In the genomic region with DNA sequence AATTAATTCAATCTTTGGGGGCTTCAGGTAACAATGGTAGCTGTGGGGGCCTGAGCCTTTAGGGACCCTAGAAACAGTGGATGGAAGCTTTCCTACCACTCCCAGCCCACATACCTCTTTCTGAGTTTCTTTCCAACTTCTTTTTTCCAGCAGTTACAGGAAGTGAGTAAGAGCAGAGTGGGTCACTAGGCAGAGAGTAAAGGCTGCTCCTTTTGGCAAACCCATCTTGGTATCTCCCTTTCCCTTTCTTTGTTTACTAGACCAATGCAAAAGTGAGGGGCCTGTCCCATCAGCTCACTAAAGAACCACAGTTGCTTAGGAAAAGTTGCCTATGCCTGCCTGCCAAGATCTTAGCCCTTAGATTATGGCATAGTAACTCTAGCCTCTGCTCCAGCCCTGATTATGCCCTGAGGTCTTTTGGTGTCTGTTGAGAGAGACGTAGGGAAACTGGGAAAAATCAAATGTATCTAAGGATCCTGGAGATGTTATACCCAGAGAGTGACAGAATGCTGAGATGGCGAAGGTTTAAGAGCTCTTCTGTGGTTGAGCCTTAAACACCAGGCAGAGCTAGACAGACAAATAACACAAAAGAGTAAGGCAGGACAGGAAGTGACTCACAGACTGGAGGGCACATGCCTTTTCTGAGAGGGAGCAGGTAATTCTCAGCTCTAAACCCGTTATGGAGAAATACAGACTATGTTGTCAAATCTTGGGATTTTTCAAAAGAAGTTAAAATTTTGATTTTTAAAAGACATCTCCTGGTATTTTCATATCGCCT, we compare ENCODE assay signal across 9 cellular contexts. TPM values are rescaled to one million over a fixed set of nuclear protein-coding genes. Genes with fewer than 3 reads are reported as not detected.
DNase-seq lines count a peak whose midpoint lies in the region; ATAC-seq and TF ChIP-seq lines count a peak whose summit lies in the region.
"Had no signal": no experiment of that assay in that cellular context is flagged by ENCODE, and none has a peak within 500 bp of the region (broad histone marks: within the 10 kb centered on the region; RNA-seq: fewer than 3 reads in every experiment).

No MANE protein-coding gene starts in this region.

- H3K27me3 Mint-ChIP-seq in activated T-helper 2 cell treated with anti-CD3 and anti-CD28 coated beads, Interferon-gamma antibody, Interleukin-2, Interleukin-4, amounts not matched to agents 10 μg/mL and 5 μg/mL and 100 μg/mL, durations not matched to agents 14 hours and 24 hours and 36 hours (ENCODE audit: low read depth): peaks cover 19% of the 10 kb centered on the region

- no peak for ATAC-seq in HG03095 (IDR thresholded peaks at IDR 0.05; ENCODE audit: unreplicated experiment)
- no peak for ATAC-seq in GM19351 (IDR thresholded peaks at IDR 0.05; ENCODE audit: unreplicated experiment)

- H3K4me1 Mint-ChIP-seq in activated T-helper 2 cell treated with anti-CD3 and anti-CD28 coated beads, Interferon-gamma antibody, Interleukin-2, Interleukin-4, amounts not matched to agents 10 μg/mL and 5 μg/mL and 100 μg/mL, durations not matched to agents 14 hours and 24 hours and 36 hours (ENCODE audit: low read depth): peaks cover 20% of the 10 kb centered on the region

- 62 to 70% (median 66%) methylated on average over 4 of the region's 4 CpGs for WGBS in adrenal gland, 4 donors

- H3K27me3 ChIP-seq in adrenal gland: no peaks in the 10 kb centered on the region

- no peaks in the 10 kb centered on the region for H3K9me3 Mint-ChIP-seq in activated T-helper 2 cell treated with anti-CD3 and anti-CD28 coated beads, Interferon-gamma antibody, Interleukin-2, Interleukin-4, amounts not matched to agents 10 μg/mL and 5 μg/mL and 100 μg/mL, durations not matched to agents 14 hours and 24 hours and 36 hours

- no peaks in the 10 kb centered on the region for H3K9me3 ChIP-seq in adrenal gland (replicated peaks in 1 of 3)

- no peak for TF ChIP-seq POLR2A in adrenal gland (IDR thresholded peaks at IDR 0.05)

- no peak overlapping the region for H3K27ac ChIP-seq in adrenal gland

- no peak overlapping the region for H3K4me3 ChIP-seq in adrenal gland

- H3K36me3 ChIP-seq in adrenal gland (replicated peaks in 1 of 2): no peaks in the 10 kb centered on the region

- no peak for TF ChIP-seq CTCF in adrenal gland (IDR thresholded peaks at IDR 0.05)

- peak overlapping the region; percentile 68 for H3K27ac Mint-ChIP-seq in activated T-helper 2 cell treated with anti-CD3 and anti-CD28 coated beads, Interferon-gamma antibody, Interleukin-2, Interleukin-4, amounts not matched to agents 10 μg/mL and 5 μg/mL and 100 μg/mL, durations not matched to agents 14 hours and 24 hours and 36 hours

- in situ Hi-C loops in KBM-7 (cut with MboI; ENCODE audit: low pct_unique_long_range_greater_than_20kb, low sequenced_read_pairs): no loop called here

- peak; percentile 65 for DNase-seq in EL
- peak; percentile 48 for DNase-seq in KBM-7
- no peak for DNase-seq in activated T-helper 2 cell treated with anti-CD3 and anti-CD28 coated beads, Interferon-gamma antibody, Interleukin-2, Interleukin-4, amounts not matched to agents 10 μg/mL and 5 μg/mL and 100 μg/mL, durations not matched to agents 14 hours and 24 hours and 36 hours (ENCODE audit: low spot score)
- DNase-seq in lung microvascular endothelial cell (ENCODE audit: low read depth in 2 of 2): peak; percentile 38 to 70
- DNase-seq in UCSD-AML1 (lab: John Stamatoyannopoulos, UW; ENCODE audit: unreplicated experiment): no peak
- DNase-seq in adrenal gland: no peak
- DNase-seq: retina had no signal

- H3K4me3 Mint-ChIP-seq in activated T-helper 2 cell treated with anti-CD3 and anti-CD28 coated beads, Interferon-gamma antibody, Interleukin-2, Interleukin-4, amounts not matched to agents 10 μg/mL and 5 μg/mL and 100 μg/mL, durations not matched to agents 14 hours and 24 hours and 36 hours (ENCODE audit: low read depth): no peak overlapping the region

- no peaks in the 10 kb centered on the region for H3K36me3 Mint-ChIP-seq in activated T-helper 2 cell treated with anti-CD3 and anti-CD28 coated beads, Interferon-gamma antibody, Interleukin-2, Interleukin-4, amounts not matched to agents 10 μg/mL and 5 μg/mL and 100 μg/mL, durations not matched to agents 14 hours and 24 hours and 36 hours (ENCODE audit: low read depth)

- no peaks in the 10 kb centered on the region for H3K4me1 ChIP-seq in adrenal gland (replicated peaks in 1 of 2)

- intact Hi-C loops in activated T-helper 2 cell treated with anti-CD3 and anti-CD28 coated beads, Interferon-gamma antibody, Interleukin-2, Interleukin-4, amounts not matched to agents 10 μg/mL and 5 μg/mL and 100 μg/mL, durations not matched to agents 14 hours and 24 hours and 36 hours (cut with micrococcal nuclease): loop anchor here (2.0 to 5.0 kb wide), 2 partner anchors 74 to 392 kb away; no protein-coding TSS in a partner anchor
- intact Hi-C loops in adrenal gland (cut with DNase I): no loop called here

RNA-seq across cellular contexts. Expression of gene CHGB, which starts 7.7 kb away (rescaled TPM):
- total RNA-seq in activated T-helper 2 cell treated with anti-CD3 and anti-CD28 coated beads, Interferon-gamma antibody, Interleukin-2, Interleukin-4, amounts not matched to agents 10 μg/mL and 5 μg/mL and 100 μg/mL, durations not matched to agents 14 hours and 24 hours and 36 hours: 0.16 TPM in 1 of 2 replicates, not detected in the other
- total RNA-seq in lung microvascular endothelial cell: under 0.01 and 0.20 TPM in 2 replicates
- 1,000 to 10,000 TPM in 2 of 8 donors, 100 to 1,000 TPM in 3, 10 to 100 TPM in 3; 35.9 to 1,686 (median 265) TPM for total RNA-seq in adrenal gland
- 1,000 to 10,000 TPM in 2 of 3 donors, 100 to 1,000 TPM in 1; 164 to 4,744 (median 1,879) TPM for polyA plus RNA-seq in adrenal gland

RNA-seq across cellular contexts. Expression of gene TRMT6, which starts 31.3 kb away (rescaled TPM):
- 25.5 and 27.5 TPM in 2 replicates for total RNA-seq in activated T-helper 2 cell treated with anti-CD3 and anti-CD28 coated beads, Interferon-gamma antibody, Interleukin-2, Interleukin-4, amounts not matched to agents 10 μg/mL and 5 μg/mL and 100 μg/mL, durations not matched to agents 14 hours and 24 hours and 36 hours
- 4.4 and 6.0 TPM in 2 replicates for total RNA-seq in lung microvascular endothelial cell
- total RNA-seq in adrenal gland: 10 to 100 TPM in 7 of 8 donors, 1 to 10 TPM in 1; 8.9 to 18.8 (median 15.1) TPM
- polyA plus RNA-seq in adrenal gland: 10 to 100 TPM; 12.5 to 32.0 (median 15.0) TPM

RNA-seq across cellular contexts. Expression of gene MCM8, which starts 31.4 kb away (rescaled TPM):
- total RNA-seq in activated T-helper 2 cell treated with anti-CD3 and anti-CD28 coated beads, Interferon-gamma antibody, Interleukin-2, Interleukin-4, amounts not matched to agents 10 μg/mL and 5 μg/mL and 100 μg/mL, durations not matched to agents 14 hours and 24 hours and 36 hours: 33.5 and 35.2 TPM in 2 replicates
- total RNA-seq in lung microvascular endothelial cell (3.3 and 3.8 TPM in 2 replicates), adrenal gland (1 to 10 TPM; 1.8 to 9.3 (median 5.8) TPM)
- polyA plus RNA-seq in adrenal gland: 1 to 10 TPM; 1.9 to 4.5 (median 2.6) TPM

Comparison
In these comparisons a context has a peak if more than half of its experiments do, and no peak if none do; other contexts are left out.
1. DNase-seq: peak in EL (single experiment), KBM-7 (single experiment) and lung microvascular endothelial cell (2 of 2); none in activated T-helper 2 cell treated with anti-CD3 and anti-CD28 coated beads, Interferon-gamma antibody, Interleukin-2, Interleukin-4, amounts not matched to agents 10 μg/mL and 5 μg/mL and 100 μg/mL, durations not matched to agents 14 hours and 24 hours and 36 hours (single experiment), UCSD-AML1 (single experiment) and adrenal gland (0 of 7).
2. RNA of gene CHGB, which starts 7.7 kb away (total RNA-seq): 35.9 to 1,686 TPM in adrenal gland; under 0.01 to 0.20 TPM in lung microvascular endothelial cell and 0.16 TPM in activated T-helper 2 cell treated with anti-CD3 and anti-CD28 coated beads, Interferon-gamma antibody, Interleukin-2, Interleukin-4, amounts not matched to agents 10 μg/mL and 5 μg/mL and 100 μg/mL, durations not matched to agents 14 hours and 24 hours and 36 hours; every median in the first group is over 10 times any median in the second.